ENCODE assay signal across 12 cellular contexts in the genomic region with DNA sequence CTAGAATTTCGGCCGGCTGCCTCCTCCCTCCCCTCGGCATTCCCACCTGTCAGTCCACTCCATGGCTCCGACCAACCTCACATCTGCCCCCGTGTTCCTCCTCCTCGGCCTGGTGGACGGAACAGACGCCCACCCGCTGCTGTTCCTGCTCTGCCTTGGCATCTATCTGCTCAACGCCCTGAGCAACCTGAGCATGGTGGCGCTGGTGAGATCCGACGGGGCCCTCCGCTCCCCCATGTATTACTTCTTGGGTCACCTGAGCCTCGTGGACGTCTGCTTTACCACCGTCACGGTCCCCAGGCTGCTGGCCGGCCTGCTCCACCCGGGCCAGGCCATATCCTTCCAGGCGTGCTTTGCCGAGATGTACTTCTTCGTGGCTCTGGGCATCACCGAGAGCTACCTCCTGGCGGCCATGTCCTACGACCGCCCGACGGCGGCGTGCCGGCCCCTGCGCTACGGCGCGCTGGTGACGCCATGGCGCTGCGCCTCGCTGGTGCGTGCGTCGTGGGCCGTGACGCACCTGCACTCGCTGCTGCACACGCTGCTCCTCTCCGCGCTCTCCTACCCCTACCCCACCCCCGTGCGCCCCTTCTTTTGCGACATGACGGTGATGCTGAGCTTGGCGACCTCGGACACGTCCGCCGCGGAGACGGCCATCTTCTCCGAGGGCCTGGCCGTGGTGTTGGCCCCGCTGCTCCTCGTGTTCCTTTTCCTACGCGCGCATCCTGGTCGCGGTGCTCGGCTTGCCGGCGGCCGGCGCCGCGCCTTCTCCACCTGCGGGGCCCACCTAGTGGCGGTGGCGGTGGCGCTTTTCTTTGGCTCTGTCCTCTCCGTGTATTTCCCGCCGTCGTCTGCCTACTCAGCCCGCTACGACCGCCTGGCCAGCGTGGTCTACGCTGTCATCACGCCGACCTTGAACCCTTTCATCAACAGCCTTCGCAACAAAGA. TPM values are rescaled to one million over a fixed set of nuclear protein-coding genes. Genes with fewer than 3 reads are reported as not detected.
A peak's percentile ranks its signal among the peaks of the same experiment; 100 is the strongest.
DNase-seq lines count a peak whose midpoint lies in the region; ATAC-seq lines count a peak whose summit lies in the region.
"Had no signal": no experiment of that assay in that cellular context is flagged by ENCODE, and none has a peak within 500 bp of the region (broad histone marks: within the 10 kb centered on the region; RNA-seq: fewer than 3 reads in every experiment).

A gene (minus strand): TSS at position 440 of the 948 bp plus-strand sequence.

- H3K4me2 ChIP-seq in neuronal stem cell (ENCODE audit: insufficient read depth, low read length, poor library complexity, severe bottlenecking), result peak within 1 kb of the TSS; percentile 2

- peak within 1 kb of the TSS; percentile 51 for H3K18ac ChIP-seq in neuronal stem cell (ENCODE audit: low read length)

- H3K79me1 ChIP-seq in neuronal stem cell (ENCODE audit: low read depth, low read length), result no peaks in the 10 kb centered on the region

- H3K27ac Mint-ChIP-seq in T-helper 17 cell, result no peak within 1 kb of the TSS
- peak within 1 kb of the TSS; percentile 44 for H3K27ac Mint-ChIP-seq in activated naive CD8-positive, alpha-beta T cell treated with anti-CD3 and anti-CD28 coated beads, Interleukin-2, amount 50 U/mL, for 24 hours

- H3K27me3 ChIP-seq in ACC112 (ENCODE audit: insufficient read depth, low read length), result peaks cover 19% of the 10 kb centered on the region
- H3K27me3 ChIP-seq in neuronal stem cell (ENCODE audit: control insufficient read depth in 3 of 3, insufficient read depth in 3 of 3, low read depth in 1 of 3, low read length in 3 of 3), result peaks cover 0 to 10% (median 0%) of the 10 kb centered on the region in 3 experiments

- peaks cover 4% of the 10 kb centered on the region for H3K9me3 Mint-ChIP-seq in activated naive CD8-positive, alpha-beta T cell treated with anti-CD3 and anti-CD28 coated beads, Interleukin-2, amount 50 U/mL, for 24 hours

- H3K14ac ChIP-seq in neuronal stem cell (ENCODE audit: low read length), result peak within 1 kb of the TSS; percentile 91

- H2AFZ ChIP-seq in ACC112 (ENCODE audit: low read length, unreplicated experiment), result no peak within 1 kb of the TSS
- no peak within 1 kb of the TSS for H2AFZ ChIP-seq in neuronal stem cell (ENCODE audit: low read length)

- H2BK120ac ChIP-seq in neuronal stem cell (ENCODE audit: low read depth, low read length), result no peak within 1 kb of the TSS

- peak within 1 kb of the TSS; percentile 39 for H2BK15ac ChIP-seq in neuronal stem cell (ENCODE audit: low read length)

- H2BK12ac ChIP-seq in neuronal stem cell (ENCODE audit: low read length), result peak within 1 kb of the TSS; percentile 65

- DNase-seq in T-helper 17 cell (no peak), neuronal stem cell (ENCODE audit: low spot score) (no peak), Ammon's horn (ENCODE audit: low spot score) (no peak), NCI-H1048 (lab: John Stamatoyannopoulos, UW) (no peak), SK-N-DZ (ENCODE audit: low spot score) (no peak)
- peak; percentile 36 for DNase-seq in activated naive CD8-positive, alpha-beta T cell treated with anti-CD3 and anti-CD28 coated beads, Interleukin-2, amount 50 U/mL, for 24 hours
- DNase-seq: kidney had no signal

- peak within 1 kb of the TSS; percentile 54 for H4K8ac ChIP-seq in neuronal stem cell (ENCODE audit: low read depth, low read length)

- H3K4me3 Mint-ChIP-seq in T-helper 17 cell, result peak within 1 kb of the TSS; percentile 74
- peak within 1 kb of the TSS; percentile 80 for H3K4me3 Mint-ChIP-seq in activated naive CD8-positive, alpha-beta T cell treated with anti-CD3 and anti-CD28 coated beads, Interleukin-2, amount 50 U/mL, for 24 hours

- H4K91ac ChIP-seq in neuronal stem cell (ENCODE audit: low read depth, low read length, poor library complexity), result no peak within 1 kb of the TSS

- H3K4me3 ChIP-seq in ACC112 (ENCODE audit: low read depth, low read length) (peak within 1 kb of the TSS; percentile 33; the same call in 1 of the 2 replicates), neuronal stem cell (ENCODE audit: low read length in 2 of 2) (peak within 1 kb of the TSS in 1 of 2 donors; percentile 47)

- peak within 1 kb of the TSS; percentile 82 for H3K23ac ChIP-seq in neuronal stem cell (ENCODE audit: low read depth, low read length, poor library complexity)

- H3K9ac ChIP-seq in neuronal stem cell (ENCODE audit: low read depth, low read length, poor library complexity), result peak within 1 kb of the TSS; percentile 36

- peaks cover 8% of the 10 kb centered on the region for H3K36me3 Mint-ChIP-seq in T-helper 17 cell (ENCODE audit: low read depth)
- peaks cover 1% of the 10 kb centered on the region for H3K36me3 Mint-ChIP-seq in activated naive CD8-positive, alpha-beta T cell treated with anti-CD3 and anti-CD28 coated beads, Interleukin-2, amount 50 U/mL, for 24 hours (ENCODE audit: low read depth)

- H3K4me1 ChIP-seq in ACC112 (ENCODE audit: control insufficient read depth, insufficient read depth, low read length, unreplicated experiment) (no peaks in the 10 kb centered on the region), neuronal stem cell (ENCODE audit: control insufficient read depth in 2 of 2, insufficient read depth in 1 of 2, low read depth in 1 of 2, low read length in 2 of 2) (no peaks in the 10 kb centered on the region)

- H2BK5ac ChIP-seq in neuronal stem cell (ENCODE audit: low read length), result no peak within 1 kb of the TSS

- peaks cover 55% of the 10 kb centered on the region for H3K27me3 Mint-ChIP-seq in T-helper 17 cell
- peaks cover 29% of the 10 kb centered on the region for H3K27me3 Mint-ChIP-seq in activated naive CD8-positive, alpha-beta T cell treated with anti-CD3 and anti-CD28 coated beads, Interleukin-2, amount 50 U/mL, for 24 hours

- peak within 1 kb of the TSS; percentile 78 for H2AK5ac ChIP-seq in neuronal stem cell (ENCODE audit: low read depth, low read length)

- H3K36me3 ChIP-seq in ACC112 (ENCODE audit: insufficient read depth, low read length) (no peaks in the 10 kb centered on the region), neuronal stem cell (replicated peaks in 1 of 2; ENCODE audit: control insufficient read depth in 2 of 2, insufficient read depth in 2 of 2, low read length in 2 of 2) (no peaks in the 10 kb centered on the region)

- H3K9me3 ChIP-seq in T-helper 17 cell (ENCODE audit: control insufficient read depth, low read length, poor library complexity, severe bottlenecking) (no peaks in the 10 kb centered on the region), neuronal stem cell (replicated peaks in 1 of 2; ENCODE audit: control insufficient read depth in 2 of 2, insufficient read depth in 1 of 2, low read depth in 1 of 2, low read length in 2 of 2) (peaks cover 0 to 5% of the 10 kb centered on the region in 2 donors)

- H3K79me2 ChIP-seq in ACC112 (ENCODE audit: control insufficient read depth, insufficient read depth, low read length, unreplicated experiment), result no peaks in the 10 kb centered on the region

- no CpG with 5 or more reads among the region's 92 CpGs for WGBS in neuronal stem cell (ENCODE audit: extremely low coverage in 2 of 2, insufficient read length in 2 of 2, insufficient replicate concordance in 1 of 2), 2 donors

- ATAC-seq in T-helper 17 cell (peak; percentile 86), HG03457 (IDR thresholded peaks at IDR 0.05; ENCODE audit: unreplicated experiment) (no peak)
- ATAC-seq in activated naive CD8-positive, alpha-beta T cell treated with anti-CD3 and anti-CD28 coated beads, Interleukin-2, amount 50 U/mL, for 24 hours, result peak; percentile 92

- H3K4me1 Mint-ChIP-seq in T-helper 17 cell, result peaks cover 9% of the 10 kb centered on the region
- H3K4me1 Mint-ChIP-seq in activated naive CD8-positive, alpha-beta T cell treated with anti-CD3 and anti-CD28 coated beads, Interleukin-2, amount 50 U/mL, for 24 hours, result peaks cover 2% of the 10 kb centered on the region

- no peak within 1 kb of the TSS for H3K4ac ChIP-seq in neuronal stem cell (ENCODE audit: low read length)

- H3K27ac ChIP-seq in ACC112 (ENCODE audit: low read depth, low read length) (no peak within 1 kb of the TSS), neuronal stem cell (replicated peaks; ENCODE audit: low read length) (no peak within 1 kb of the TSS)
- H3K27ac ChIP-seq: epithelial cell of prostate had no signal

RNA-seq across cellular contexts. Expression of the gene that starts here (rescaled TPM):
- total RNA-seq in T-helper 17 cell, result 1 to 10 TPM; 1.1 TPM
- polyA plus RNA-seq in neuronal stem cell (2013, experiment 1 of 2), result not detected
- not detected for polyA plus RNA-seq in neuronal stem cell (2013, experiment 2 of 2)
- not detected in 2 replicates for polyA plus RNA-seq in SK-N-DZ (2014; cell fraction: cytosol; rRNA removed)
- not detected in 2 replicates for polyA plus RNA-seq in SK-N-DZ (2014; cell fraction: nucleus; rRNA removed)
- total RNA-seq: HT-29 had no signal
- polyA plus RNA-seq: AG04450 had no signal
